9 cellular contexts compared by ENCODE assay signal in genomic region chr13:95660981-95661581, GRCh38. TPM values are rescaled to one million over a fixed set of nuclear protein-coding genes. Genes with fewer than 3 reads are reported as not detected.
DNase-seq lines count a peak whose midpoint lies in the region; ATAC-seq, FAIRE-seq and TF ChIP-seq lines count a peak whose summit lies in the region.
"Had no signal": no experiment of that assay in that cellular context is flagged by ENCODE, and none has a peak within 500 bp of the region (broad histone marks: within the 10 kb centered on the region; RNA-seq: fewer than 3 reads in every experiment).

No MANE protein-coding gene starts in this region.

- H3K4me3 ChIP-seq in fibroblast of mammary gland (ENCODE audit: control insufficient read depth, low read depth, low read length) (no peak overlapping the region), upper lobe of left lung (no peak overlapping the region)

- H3K27me3 Mint-ChIP-seq in activated T-helper 2 cell treated with anti-CD3 and anti-CD28 coated beads, Interferon-gamma antibody, Interleukin-2, Interleukin-4, amounts not matched to agents 10 μg/mL and 5 μg/mL and 100 μg/mL, durations not matched to agents 14 hours and 24 hours and 36 hours (ENCODE audit: low read depth) = peaks cover 23% of the 10 kb centered on the region
- H3K27me3 Mint-ChIP-seq in T-cell = peaks cover 18 to 22% of the 10 kb centered on the region in 2 donors

- H3K9me3 Mint-ChIP-seq in activated T-helper 2 cell treated with anti-CD3 and anti-CD28 coated beads, Interferon-gamma antibody, Interleukin-2, Interleukin-4, amounts not matched to agents 10 μg/mL and 5 μg/mL and 100 μg/mL, durations not matched to agents 14 hours and 24 hours and 36 hours = peaks cover 10% of the 10 kb centered on the region
- H3K9me3 Mint-ChIP-seq in T-cell = peaks cover 8 to 21% (median 16%) of the 10 kb centered on the region in 3 donors

- H3K27ac ChIP-seq in upper lobe of left lung = no peak overlapping the region

- DNase-seq in D721Med (ENCODE audit: insufficient read length, low spot score) (no peak), RPMI8226 (peak; percentile 52), fibroblast of mammary gland (ENCODE audit: low read depth) (peak; percentile 64), upper lobe of left lung (no peak), T-cell (no peak)
- DNase-seq in activated T-helper 2 cell treated with anti-CD3 and anti-CD28 coated beads, Interferon-gamma antibody, Interleukin-2, Interleukin-4, amounts not matched to agents 10 μg/mL and 5 μg/mL and 100 μg/mL, durations not matched to agents 14 hours and 24 hours and 36 hours (ENCODE audit: low spot score) = no peak

- H3K36me3 Mint-ChIP-seq in activated T-helper 2 cell treated with anti-CD3 and anti-CD28 coated beads, Interferon-gamma antibody, Interleukin-2, Interleukin-4, amounts not matched to agents 10 μg/mL and 5 μg/mL and 100 μg/mL, durations not matched to agents 14 hours and 24 hours and 36 hours (ENCODE audit: low read depth) = no peaks in the 10 kb centered on the region
- H3K36me3 Mint-ChIP-seq in T-cell = no peaks in the 10 kb centered on the region
- H3K36me3 Mint-ChIP-seq: memory B cell had no signal

- no peak for TF ChIP-seq EP300 in upper lobe of left lung (IDR thresholded peaks at IDR 0.05)

- H3K36me3 ChIP-seq in upper lobe of left lung = no peaks in the 10 kb centered on the region

- H3K4me1 ChIP-seq in upper lobe of left lung = no peaks in the 10 kb centered on the region

- intact Hi-C loops in activated T-helper 2 cell treated with anti-CD3 and anti-CD28 coated beads, Interferon-gamma antibody, Interleukin-2, Interleukin-4, amounts not matched to agents 10 μg/mL and 5 μg/mL and 100 μg/mL, durations not matched to agents 14 hours and 24 hours and 36 hours (cut with micrococcal nuclease) = loop anchor here (1.0 to 10.0 kb wide), 2 partner anchors 37 to 126 kb away; no protein-coding TSS in a partner anchor

- H3K27me3 ChIP-seq in upper lobe of left lung = no peaks in the 10 kb centered on the region

- no peak overlapping the region for H3K27ac Mint-ChIP-seq in activated T-helper 2 cell treated with anti-CD3 and anti-CD28 coated beads, Interferon-gamma antibody, Interleukin-2, Interleukin-4, amounts not matched to agents 10 μg/mL and 5 μg/mL and 100 μg/mL, durations not matched to agents 14 hours and 24 hours and 36 hours
- H3K27ac Mint-ChIP-seq in T-cell = no peak overlapping the region
- H3K27ac Mint-ChIP-seq: memory B cell had no signal

- H3K4me1 Mint-ChIP-seq in activated T-helper 2 cell treated with anti-CD3 and anti-CD28 coated beads, Interferon-gamma antibody, Interleukin-2, Interleukin-4, amounts not matched to agents 10 μg/mL and 5 μg/mL and 100 μg/mL, durations not matched to agents 14 hours and 24 hours and 36 hours (ENCODE audit: low read depth) = no peaks in the 10 kb centered on the region
- no peaks in the 10 kb centered on the region for H3K4me1 Mint-ChIP-seq in T-cell
- H3K4me1 Mint-ChIP-seq: memory B cell had no signal

- no peak overlapping the region for H3K4me3 Mint-ChIP-seq in activated T-helper 2 cell treated with anti-CD3 and anti-CD28 coated beads, Interferon-gamma antibody, Interleukin-2, Interleukin-4, amounts not matched to agents 10 μg/mL and 5 μg/mL and 100 μg/mL, durations not matched to agents 14 hours and 24 hours and 36 hours (ENCODE audit: low read depth)
- no peak overlapping the region for H3K4me3 Mint-ChIP-seq in T-cell
- H3K4me3 Mint-ChIP-seq: memory B cell had no signal

- H3K9me3 ChIP-seq in upper lobe of left lung = peaks cover 6 to 23% (median 15%) of the 10 kb centered on the region in 4 donors

- CTCF ChIA-PET in T-cell (lab: Charles Lee) = interaction anchor here (0.6 to 1.4 kb wide), 16 partner anchors 11 to 1572 kb away, joined by 3 to 15 read pairs (median 4); partner anchors contain the start of gene DNAJC3 (in 1 of the 2)

- no peak for TF ChIP-seq POLR2A in upper lobe of left lung (IDR thresholded peaks at IDR 0.05)

- TF ChIP-seq CTCF in D721Med (IDR thresholded peaks at IDR 0.05; ENCODE audit: insufficient read depth, missing control alignments) (peak; percentile 68), fibroblast of mammary gland (conservative IDR thresholded peaks at IDR 0.05; ENCODE audit: control insufficient read depth, insufficient read depth, low read depth, low read length) (peak; percentile 72), upper lobe of left lung (IDR thresholded peaks at IDR 0.05) (peak in 4 of 6 experiments; percentile 20 to 37 (median 30))

- ATAC-seq in HG03354 (IDR thresholded peaks at IDR 0.05; ENCODE audit: poor library complexity, severe bottlenecking, unreplicated experiment) (peak; percentile 46), upper lobe of left lung (ENCODE audit: low FRiP score in 2 of 2) (no peak), GM19035 (IDR thresholded peaks at IDR 0.05; ENCODE audit: unreplicated experiment) (no peak), T-cell (replicated peaks in 1 of 4) (no peak)

- FAIRE-seq in D721Med (lab: Jason Lieb, UNC) = peak; percentile 71

- POLR2A ChIA-PET in T-cell (lab: Charles Lee) = interaction anchor here (0.6 to 0.8 kb wide), 4 partner anchors 26 to 1994 kb away, joined by 3 to 8 read pairs (median 4); no protein-coding TSS in a partner anchor

RNA-seq across cellular contexts. Expression of gene DNAJC3, which starts 15.9 kb away (rescaled TPM):
- total RNA-seq in upper lobe of left lung (10 to 100 TPM; 27.2 to 86.2 (median 53.3) TPM), T-cell (10 to 100 TPM; 16.6 to 21.3 (median 19.8) TPM)
- total RNA-seq in activated T-helper 2 cell treated with anti-CD3 and anti-CD28 coated beads, Interferon-gamma antibody, Interleukin-2, Interleukin-4, amounts not matched to agents 10 μg/mL and 5 μg/mL and 100 μg/mL, durations not matched to agents 14 hours and 24 hours and 36 hours = 28.1 and 28.6 TPM in 2 replicates

RNA-seq across cellular contexts. Expression of gene DZIP1, which starts 16.6 kb away (rescaled TPM):
- total RNA-seq in upper lobe of left lung (10 to 100 TPM in 1 of 6 donors, 1 to 10 TPM in 5; 4.8 to 18.4 (median 8.7) TPM), T-cell (under 1 TPM in 3 of 5 donors, not detected in 2; 0.10 to 0.19 (median 0.12) TPM)
- total RNA-seq in activated T-helper 2 cell treated with anti-CD3 and anti-CD28 coated beads, Interferon-gamma antibody, Interleukin-2, Interleukin-4, amounts not matched to agents 10 μg/mL and 5 μg/mL and 100 μg/mL, durations not matched to agents 14 hours and 24 hours and 36 hours = 0.48 and 0.64 TPM in 2 replicates

Comparison
In these comparisons a context has a peak if more than half of its experiments do, and no peak if none do; other contexts are left out.
1. DNase-seq: peak in RPMI8226 (single experiment) and fibroblast of mammary gland (single experiment); none in D721Med (single experiment), upper lobe of left lung (0 of 2), activated T-helper 2 cell treated with anti-CD3 and anti-CD28 coated beads, Interferon-gamma antibody, Interleukin-2, Interleukin-4, amounts not matched to agents 10 μg/mL and 5 μg/mL and 100 μg/mL, durations not matched to agents 14 hours and 24 hours and 36 hours (single experiment) and T-cell (0 of 34).
2. Peak in every context shown above with its lines, with median percentiles within 50 percentile points of each other: CTCF ChIP-seq.